In the genomic region with DNA sequence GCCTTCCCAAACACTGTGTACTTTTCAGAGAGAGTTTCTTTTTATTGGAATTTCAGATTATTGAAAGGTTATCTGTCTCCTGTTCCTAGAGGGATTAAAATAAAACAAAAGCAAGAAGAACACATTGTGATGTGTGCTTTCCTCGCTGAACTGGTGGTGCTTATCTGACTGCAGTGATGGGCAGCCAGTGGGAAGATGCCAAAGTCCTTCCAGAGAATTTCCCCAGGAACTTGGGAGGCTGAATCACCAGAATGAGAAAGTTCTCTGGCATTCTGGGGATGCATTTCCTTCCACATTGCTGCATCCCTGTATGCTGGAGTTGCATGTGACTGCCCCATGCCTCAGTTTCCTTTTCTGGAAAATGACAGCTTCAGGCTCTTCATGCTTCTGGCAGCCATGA, we compare ENCODE assay signal across 18 cellular contexts. TPM values are rescaled to one million over a fixed set of nuclear protein-coding genes. Genes with fewer than 3 reads are reported as not detected.
A peak's percentile ranks its signal among the peaks of the same experiment; 100 is the strongest.
DNase-seq lines count a peak whose midpoint lies in the region; ATAC-seq and TF ChIP-seq lines count a peak whose summit lies in the region.
"Had no signal": no experiment of that assay in that cellular context is flagged by ENCODE, and none has a peak within 500 bp of the region (broad histone marks: within the 10 kb centered on the region; RNA-seq: fewer than 3 reads in every experiment).

No MANE protein-coding gene starts in this region.

- no peak overlapping the region for H3K4me3 Mint-ChIP-seq in stimulated activated naive CD8-positive, alpha-beta T cell treated with anti-CD3 and anti-CD28 coated beads, Interleukin-15, amount 100 ng/mL, for 72 hours
- H3K4me3 Mint-ChIP-seq: activated naive CD4-positive, alpha-beta T cell treated with anti-CD3 and anti-CD28 coated beads for 36 hours had no signal

- H3K79me2 ChIP-seq in KMS-11 (ENCODE audit: insufficient read depth, low read depth), result no peaks in the 10 kb centered on the region
- no peaks in the 10 kb centered on the region for H3K79me2 ChIP-seq in PC-9 (ENCODE audit: low read depth)

- no peaks in the 10 kb centered on the region for H3K9me3 Mint-ChIP-seq in stimulated activated naive CD8-positive, alpha-beta T cell treated with anti-CD3 and anti-CD28 coated beads, Interleukin-15, amount 100 ng/mL, for 72 hours
- H3K9me3 Mint-ChIP-seq: activated naive CD4-positive, alpha-beta T cell treated with anti-CD3 and anti-CD28 coated beads for 36 hours had no signal

- H3K4me3 ChIP-seq in KMS-11 (IDR thresholded peaks at IDR 0.05; ENCODE audit: insufficient read depth, low read depth, low read length), result no peak overlapping the region
- no peak overlapping the region for H3K4me3 ChIP-seq in PC-9
- no peak overlapping the region for H3K4me3 ChIP-seq in adrenal gland
- H3K4me3 ChIP-seq: breast epithelium, left lung, pancreas, skin epidermis, thoracic aorta had no signal

- WGBS in adrenal gland, 4 donors, result 44 to 65% (median 60%) methylated on average over 1 of the region's 1 CpG

- H3K4me2 ChIP-seq in KMS-11, result peak overlapping the region; percentile 61
- H3K4me2 ChIP-seq in PC-9, result no peak overlapping the region

- no peaks in the 10 kb centered on the region for H3F3A ChIP-seq in PC-9 (ENCODE audit: insufficient read depth, low read depth)

- H4K20me1 ChIP-seq in KMS-11 (ENCODE audit: insufficient read depth) (no peaks in the 10 kb centered on the region), PC-9 (ENCODE audit: insufficient read depth) (no peaks in the 10 kb centered on the region)

- no TSS peak for BruUV-seq in PC-9 (replicated peaks; lab: Mats Ljungman, UMichigan)

- no peak overlapping the region for H3K27ac Mint-ChIP-seq in stimulated activated naive CD8-positive, alpha-beta T cell treated with anti-CD3 and anti-CD28 coated beads, Interleukin-15, amount 100 ng/mL, for 72 hours
- H3K27ac Mint-ChIP-seq: activated naive CD4-positive, alpha-beta T cell treated with anti-CD3 and anti-CD28 coated beads for 36 hours had no signal

- H3K9me3 ChIP-seq in PC-9 (ENCODE audit: insufficient read depth, low read depth) (no peaks in the 10 kb centered on the region), adrenal gland (replicated peaks in 1 of 3) (no peaks in the 10 kb centered on the region)
- H3K9me3 ChIP-seq: breast epithelium, left lung, pancreas, thoracic aorta had no signal

- no peak for TF ChIP-seq POLR2A in adrenal gland (IDR thresholded peaks at IDR 0.05)

- CTCF ChIA-PET in PC-9 (lab: Charles Lee), result no interaction called here

- H3K27me3 Mint-ChIP-seq in stimulated activated naive CD8-positive, alpha-beta T cell treated with anti-CD3 and anti-CD28 coated beads, Interleukin-15, amount 100 ng/mL, for 72 hours, result peaks cover 22% of the 10 kb centered on the region

- intact Hi-C loops in PC-9 (cut with micrococcal nuclease; ENCODE audit: unreplicated experiment), result loop anchor here (2.0 kb wide), 1 partner anchor 317 kb away; no protein-coding TSS in a partner anchor
- intact Hi-C loops in adrenal gland (cut with DNase I), result no loop called here

- DNase-seq in AG08396 (ENCODE audit: low spot score) (peak; percentile 27), amniotic stem cell (lab: John Stamatoyannopoulos, UW) (peak; percentile 17), glomerular visceral epithelial cell (ENCODE audit: extremely low spot score) (peak; percentile 13), PC-9 (no peak), adrenal gland (no peak)
- DNase-seq in stimulated activated naive CD8-positive, alpha-beta T cell treated with anti-CD3 and anti-CD28 coated beads, Interleukin-15, amount 100 ng/mL, for 72 hours, result no peak
- DNase-seq: activated CD8-positive, alpha-beta memory T cell treated with anti-CD3 and anti-CD28 coated beads, Interleukin-2, amount 50 U/mL, for 48 hours; activated naive CD4-positive, alpha-beta T cell treated with anti-CD3 and anti-CD28 coated beads for 36 hours; left lung; pancreas; SIG-M5; stimulated activated CD4-positive, alpha-beta T cell treated with anti-CD3 and anti-CD28 coated beads, Interleukin-4, amount 100 ng/mL, for 4 hours had no signal

- no peak for ATAC-seq in HG02852 (IDR thresholded peaks at IDR 0.05; ENCODE audit: unreplicated experiment)
- ATAC-seq in stimulated activated naive CD8-positive, alpha-beta T cell treated with anti-CD3 and anti-CD28 coated beads, Interleukin-15, amount 100 ng/mL, for 72 hours, result no peak
- ATAC-seq: left lung, pancreas had no signal

- H3K27ac ChIP-seq in KMS-11, result peak overlapping the region; percentile 93
- H3K27ac ChIP-seq in PC-9, result no peak overlapping the region
- H3K27ac ChIP-seq in adrenal gland, result no peak overlapping the region
- H3K27ac ChIP-seq: breast epithelium, HL-60, left lung, pancreas, skin epidermis, thoracic aorta had no signal

- H3K36me3 ChIP-seq in KMS-11 (ENCODE audit: insufficient read depth) (no peaks in the 10 kb centered on the region), PC-9 (ENCODE audit: low read depth) (no peaks in the 10 kb centered on the region), adrenal gland (replicated peaks in 1 of 2) (no peaks in the 10 kb centered on the region)
- H3K36me3 ChIP-seq: breast epithelium, left lung, pancreas, thoracic aorta had no signal

- H3K9me2 ChIP-seq in PC-9 (ENCODE audit: insufficient read depth), result no peaks in the 10 kb centered on the region

- peak overlapping the region; percentile 38; the same call in 1 of the 2 replicates for H2AFZ ChIP-seq in KMS-11 (ENCODE audit: low read depth)
- H2AFZ ChIP-seq in PC-9, result no peak overlapping the region

- POLR2A ChIA-PET in PC-9 (lab: Charles Lee; ENCODE audit: unreplicated experiment), result no interaction called here

- no peak for TF ChIP-seq CTCF in KMS-11 (conservative IDR thresholded peaks at IDR 0.05; ENCODE audit: low read depth, low read length)
- TF ChIP-seq CTCF in PC-9 (conservative IDR thresholded peaks at IDR 0.05), result no peak
- no peak for TF ChIP-seq CTCF in adrenal gland (IDR thresholded peaks at IDR 0.05)

- peak overlapping the region; percentile 56 for H3K9ac ChIP-seq in KMS-11

- no peaks in the 10 kb centered on the region for H3K27me3 ChIP-seq in KMS-11 (ENCODE audit: insufficient read depth, low read depth)
- H3K27me3 ChIP-seq in PC-9 (ENCODE audit: insufficient read depth, low read depth), result peaks cover 32% of the 10 kb centered on the region
- no peaks in the 10 kb centered on the region for H3K27me3 ChIP-seq in adrenal gland
- H3K27me3 ChIP-seq: breast epithelium had no signal

- H3K4me1 Mint-ChIP-seq in stimulated activated naive CD8-positive, alpha-beta T cell treated with anti-CD3 and anti-CD28 coated beads, Interleukin-15, amount 100 ng/mL, for 72 hours, result peaks cover 6% of the 10 kb centered on the region

- peaks cover 71% of the 10 kb centered on the region for H3K4me1 ChIP-seq in KMS-11 (ENCODE audit: low read depth, poor library complexity, severe bottlenecking)
- H3K4me1 ChIP-seq in PC-9 (replicated peaks; ENCODE audit: insufficient read depth), result no peaks in the 10 kb centered on the region
- H3K4me1 ChIP-seq in adrenal gland (replicated peaks in 1 of 2), result no peaks in the 10 kb centered on the region
- H3K4me1 ChIP-seq: breast epithelium, left lung, pancreas had no signal

RNA-seq across cellular contexts. Expression of gene SEC11C, which starts 53.9 kb away (rescaled TPM):
- total RNA-seq in PC-9 (2021) (15.7 and 15.8 TPM in 2 replicates), adrenal gland (100 to 1,000 TPM in 2 of 8 donors, 10 to 100 TPM in 6; 41.7 to 146 (median 58.7) TPM)
- polyA plus RNA-seq in adrenal gland, result 100 to 1,000 TPM in 1 of 3 donors, 10 to 100 TPM in 2; 31.5 to 392 (median 31.9) TPM

Comparison
In these comparisons a context has a peak if more than half of its experiments do, and no peak if none do; other contexts are left out.
1. DNase-seq: peak in AG08396 (single experiment), amniotic stem cell (single experiment) and glomerular visceral epithelial cell (single experiment); none in stimulated activated naive CD8-positive, alpha-beta T cell treated with anti-CD3 and anti-CD28 coated beads, Interleukin-15, amount 100 ng/mL, for 72 hours (0 of 2), PC-9 (0 of 2) and adrenal gland (0 of 7).